ENCODE assay signal across 11 cellular contexts in genomic region chr2:55912926-55913325, GRCh38.
"Had no signal": no experiment of that assay in that cellular context is flagged by ENCODE, and none has a peak within 500 bp of the region (broad histone marks: within the 10 kb centered on the region; RNA-seq: fewer than 3 reads in every experiment).

No MANE protein-coding gene starts in this region.

- H2AFZ ChIP-seq: GM23248, GM23338 had no signal

- H3K27ac ChIP-seq: GM23248 had no signal

- H3K36me3 ChIP-seq: HAP-1 had no signal

- H3K9ac ChIP-seq: GM23248 had no signal

- ATAC-seq: GM23338, HCT116 had no signal

- H3K9me3 ChIP-seq: HAP-1 had no signal

- H3K4me3 ChIP-seq: GM23248, GM23338, HAP-1 had no signal

- H3K4me1 ChIP-seq: HAP-1 had no signal

- DNase-seq: GM23248, GOT3, H7, H9, HCEC 1CT, HFFc6 had no signal

- H3K4me2 ChIP-seq: GM23338 had no signal

- FAIRE-seq: H1, H54 had no signal
